In genomic region chr1:213512316-213512715, GRCh38 we compare ENCODE assay signal across 24 cellular contexts.
"Had no signal": no experiment of that assay in that cellular context is flagged by ENCODE, and none has a peak within 500 bp of the region (broad histone marks: within the 10 kb centered on the region; RNA-seq: fewer than 3 reads in every experiment).

No MANE protein-coding gene starts in this region.

- H3K4me3 ChIP-seq: gastrocnemius medialis, heart left ventricle had no signal

- H3K36me3 ChIP-seq: brain microvascular endothelial cell, gastrocnemius medialis, heart left ventricle had no signal

- DNase-seq: activated CD4-positive, alpha-beta memory T cell treated with anti-CD3 and anti-CD28 coated beads, Interleukin-2, amount 10 ng/mL, durations not matched to agents 7 days and 5 days; activated CD4-positive, alpha-beta T cell treated with anti-CD3 and anti-CD28 coated beads for 1 hour; activated CD4-positive, alpha-beta T cell treated with anti-CD3 and anti-CD28 coated beads for 4 hours; activated CD4-positive, alpha-beta T cell treated with anti-CD3 and anti-CD28 coated beads, Interleukin-2, amount 10 ng/mL, durations not matched to agents 7 days and 5 days; activated CD4-positive, alpha-beta T cell treated with anti-CD3 and anti-CD28 coated beads, Interleukin-2, amount 50 U/mL, for 4 hours; activated CD8-positive, alpha-beta memory T cell treated with anti-CD3 and anti-CD28 coated beads, Interleukin-2, amount 50 U/mL, for 48 hours; activated gamma-delta T cell; activated naive CD4-positive, alpha-beta T cell; activated naive CD4-positive, alpha-beta T cell treated with anti-CD3 and anti-CD28 coated beads, Interleukin-2, amount 10 ng/mL, durations not matched to agents 7 days and 5 days; activated naive CD8-positive, alpha-beta T cell treated with anti-CD3 and anti-CD28 coated beads, Interleukin-2, amount 10 ng/mL, durations not matched to agents 7 days and 5 days; activated T-cell treated with anti-CD3 and anti-CD28 coated beads for 4 hours; activated T-cell treated with anti-CD3 and anti-CD28 coated beads, Interleukin-2, amount 50 U/mL, for 24 hours; activated T-cell treated with anti-CD3 and anti-CD28 coated beads, Interleukin-2, amount 50 U/mL, for 72 hours; anterior cingulate cortex; brain microvascular endothelial cell; cortex of kidney; dermis blood vessel endothelial cell; effector CD8-positive, alpha-beta T cell; foreskin keratinocyte; gastrocnemius medialis; glutamatergic neuron; heart left ventricle; T-helper 2 cell had no signal

- H3K27ac ChIP-seq: brain microvascular endothelial cell, foreskin keratinocyte, gastrocnemius medialis, heart left ventricle, VCaP had no signal

- H3K4me1 ChIP-seq: foreskin keratinocyte, gastrocnemius medialis, heart left ventricle had no signal

- H3K27me3 ChIP-seq: brain microvascular endothelial cell, foreskin keratinocyte, gastrocnemius medialis, heart left ventricle had no signal

- H3K9me3 ChIP-seq: gastrocnemius medialis, heart left ventricle had no signal
